In the genomic region with DNA sequence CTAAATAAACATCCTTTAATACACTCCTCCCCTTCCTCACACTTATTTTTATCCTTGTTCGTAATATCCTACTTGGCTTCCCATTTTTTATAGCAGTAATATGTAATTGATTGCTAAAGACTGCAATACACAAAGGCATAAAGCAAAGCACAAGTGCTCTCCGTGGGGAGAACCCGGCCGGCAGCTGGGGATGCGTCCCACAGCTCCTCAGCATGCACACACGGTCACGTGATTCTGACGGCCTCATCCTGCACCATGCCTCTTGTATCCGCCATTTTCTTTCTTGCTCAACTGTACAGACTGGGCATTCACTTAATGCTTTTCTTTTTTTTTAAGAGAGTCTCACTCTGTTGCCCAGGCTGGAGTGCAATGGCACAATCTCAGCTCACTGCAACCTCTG, we compare ENCODE assay signal across 1 cellular context.
TF ChIP-seq lines count a peak whose summit lies in the region.

No MANE protein-coding gene starts in this region.

TF ChIP-seq in HEK293, 187 proteins besides CTCF, POLR2A, EP300 and RAD21:
- peak; percentile 34; the same call in 1 of the 2 replicates for TF ChIP-seq ZNF121 (tag by site-specific recombination; IDR thresholded peaks at IDR 0.05)
- TF ChIP-seq, protein P1, sequence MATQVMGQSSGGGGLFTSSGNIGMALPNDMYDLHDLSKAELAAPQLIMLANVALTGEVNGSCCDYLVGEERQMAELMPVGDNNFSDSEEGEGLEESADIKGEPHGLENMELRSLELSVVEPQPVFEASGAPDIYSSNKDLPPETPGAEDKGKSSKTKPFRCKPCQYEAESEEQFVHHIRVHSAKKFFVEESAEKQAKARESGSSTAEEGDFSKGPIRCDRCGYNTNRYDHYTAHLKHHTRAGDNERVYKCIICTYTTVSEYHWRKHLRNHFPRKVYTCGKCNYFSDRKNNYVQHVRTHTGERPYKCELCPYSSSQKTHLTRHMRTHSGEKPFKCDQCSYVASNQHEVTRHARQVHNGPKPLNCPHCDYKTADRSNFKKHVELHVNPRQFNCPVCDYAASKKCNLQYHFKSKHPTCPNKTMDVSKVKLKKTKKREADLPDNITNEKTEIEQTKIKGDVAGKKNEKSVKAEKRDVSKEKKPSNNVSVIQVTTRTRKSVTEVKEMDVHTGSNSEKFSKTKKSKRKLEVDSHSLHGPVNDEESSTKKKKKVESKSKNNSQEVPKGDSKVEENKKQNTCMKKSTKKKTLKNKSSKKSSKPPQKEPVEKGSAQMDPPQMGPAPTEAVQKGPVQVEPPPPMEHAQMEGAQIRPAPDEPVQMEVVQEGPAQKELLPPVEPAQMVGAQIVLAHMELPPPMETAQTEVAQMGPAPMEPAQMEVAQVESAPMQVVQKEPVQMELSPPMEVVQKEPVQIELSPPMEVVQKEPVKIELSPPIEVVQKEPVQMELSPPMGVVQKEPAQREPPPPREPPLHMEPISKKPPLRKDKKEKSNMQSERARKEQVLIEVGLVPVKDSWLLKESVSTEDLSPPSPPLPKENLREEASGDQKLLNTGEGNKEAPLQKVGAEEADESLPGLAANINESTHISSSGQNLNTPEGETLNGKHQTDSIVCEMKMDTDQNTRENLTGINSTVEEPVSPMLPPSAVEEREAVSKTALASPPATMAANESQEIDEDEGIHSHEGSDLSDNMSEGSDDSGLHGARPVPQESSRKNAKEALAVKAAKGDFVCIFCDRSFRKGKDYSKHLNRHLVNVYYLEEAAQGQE (tag by site-specific recombination; IDR thresholded peaks at IDR 0.05) = no peak
